In the genomic region with DNA sequence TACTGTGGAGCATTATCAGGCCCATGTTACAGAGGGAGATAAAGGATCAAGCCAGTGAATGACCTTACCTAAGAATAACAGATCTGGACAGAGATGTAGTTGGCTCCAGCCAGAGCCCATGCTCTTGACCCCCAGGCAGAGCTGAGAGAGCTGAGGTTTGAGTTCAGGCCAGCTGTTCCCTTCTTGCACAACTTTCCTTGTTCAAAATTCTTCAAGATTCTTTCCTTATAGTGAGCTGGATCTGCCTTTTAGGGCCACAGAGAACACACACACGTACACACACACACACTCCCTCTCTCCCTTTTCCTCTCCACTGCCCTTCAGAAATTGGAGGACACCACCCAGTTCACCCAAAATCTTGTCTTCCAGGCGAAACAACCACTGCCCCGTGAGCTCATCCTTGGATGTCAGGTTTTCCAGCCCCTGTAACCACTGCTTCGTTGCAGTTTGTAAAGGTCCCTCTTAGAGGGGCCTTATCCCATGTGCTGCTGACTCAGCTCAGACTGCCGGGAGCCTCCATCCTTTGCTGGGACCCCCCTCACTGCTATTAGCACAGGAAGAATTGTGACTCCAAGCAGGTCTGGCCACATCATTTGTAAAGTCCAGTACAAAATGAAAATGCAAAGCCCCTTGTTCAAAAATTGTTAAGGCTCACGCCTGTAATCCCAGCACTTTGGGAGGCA, we compare ENCODE assay signal across 13 cellular contexts. TPM values are rescaled to one million over a fixed set of nuclear protein-coding genes. Genes with fewer than 3 reads are reported as not detected.
A peak's percentile ranks its signal among the peaks of the same experiment; 100 is the strongest.
DNase-seq lines count a peak whose midpoint lies in the region; ATAC-seq and TF ChIP-seq lines count a peak whose summit lies in the region.
"Had no signal": no experiment of that assay in that cellular context is flagged by ENCODE, and none has a peak within 500 bp of the region (broad histone marks: within the 10 kb centered on the region; RNA-seq: fewer than 3 reads in every experiment).

No MANE protein-coding gene starts in this region.

- POLR2A ChIA-PET in activated CD4-positive, alpha-beta memory T cell treated with anti-CD3 and anti-CD28 coated beads for 36 hours (lab: Charles Lee), result no interaction called here
- POLR2A ChIA-PET in activated CD4-positive, alpha-beta memory T cell treated with anti-CD3 and anti-CD28 coated beads, Interleukin-2, amount 10 ng/mL, durations not matched to agents 7 days and 5 days (lab: Charles Lee), result no interaction called here

- no peak for TF ChIP-seq CTCF in nephron progenitor cell (IDR thresholded peaks at IDR 0.05)

- no peaks in the 10 kb centered on the region for H3K9me3 Mint-ChIP-seq in activated CD4-positive, alpha-beta memory T cell treated with anti-CD3 and anti-CD28 coated beads for 36 hours
- no peaks in the 10 kb centered on the region for H3K9me3 Mint-ChIP-seq in activated CD4-positive, alpha-beta memory T cell treated with anti-CD3 and anti-CD28 coated beads, Interleukin-2, amount 10 ng/mL, durations not matched to agents 7 days and 5 days
- no peaks in the 10 kb centered on the region for H3K9me3 Mint-ChIP-seq in nephron progenitor cell
- H3K9me3 Mint-ChIP-seq: activated naive CD4-positive, alpha-beta T cell treated with anti-CD3 and anti-CD28 coated beads, Interleukin-2, amount 50 U/mL, for 24 hours had no signal

- ATAC-seq in aorta (ENCODE audit: low FRiP score), result peak; percentile 55
- ATAC-seq: stimulated activated naive CD8-positive, alpha-beta T cell treated with anti-CD3 and anti-CD28 coated beads, Interleukin-15, Interleukin-2, amounts not matched to agents 100 U/mL and 50 U/mL, for 24 hours had no signal

- WGBS in esophagus, 2 donors, result 72 to 73% methylated on average over 6 of the region's 6 CpGs
- 72 to 74% methylated on average over 6 of the region's 6 CpGs for WGBS in aorta, 2 donors

- DNase-seq in activated CD4-positive, alpha-beta memory T cell treated with anti-CD3 and anti-CD28 coated beads for 36 hours, result no peak
- DNase-seq in activated CD4-positive, alpha-beta memory T cell treated with anti-CD3 and anti-CD28 coated beads, Interleukin-2, amount 10 ng/mL, durations not matched to agents 7 days and 5 days, result no peak
- DNase-seq in nephron progenitor cell (no peak), aorta (no peak), retina (no peak), NCI-H2029 treated with DMSO at 0.1 percent for 48 hours (lab: John Stamatoyannopoulos, UW) (no peak), NCI-H82 (lab: John Stamatoyannopoulos, UW) (no peak)
- DNase-seq: ACHN; NCI-H2081 treated with DMSO at 0.1 percent for 48 hours; stimulated activated naive CD8-positive, alpha-beta T cell treated with anti-CD3 and anti-CD28 coated beads, Interleukin-15, Interleukin-2, amounts not matched to agents 100 U/mL and 50 U/mL, for 24 hours had no signal

- peak overlapping the region; percentile 10 for H3K27ac Mint-ChIP-seq in activated CD4-positive, alpha-beta memory T cell treated with anti-CD3 and anti-CD28 coated beads for 36 hours
- no peak overlapping the region for H3K27ac Mint-ChIP-seq in activated CD4-positive, alpha-beta memory T cell treated with anti-CD3 and anti-CD28 coated beads, Interleukin-2, amount 10 ng/mL, durations not matched to agents 7 days and 5 days
- peak overlapping the region; percentile 98 for H3K27ac Mint-ChIP-seq in nephron progenitor cell
- H3K27ac Mint-ChIP-seq: activated naive CD4-positive, alpha-beta T cell treated with anti-CD3 and anti-CD28 coated beads, Interleukin-2, amount 50 U/mL, for 24 hours had no signal

- peaks cover 0 to 5% of the 10 kb centered on the region in 2 donors for H3K4me1 ChIP-seq in esophagus (ENCODE audit: control insufficient read depth in 2 of 2, insufficient read depth in 2 of 2, low read length in 1 of 2)
- no peaks in the 10 kb centered on the region for H3K4me1 ChIP-seq in aorta (ENCODE audit: control insufficient read depth in 1 of 2, insufficient read depth in 2 of 2, low read length in 2 of 2)

- H3K27me3 Mint-ChIP-seq in activated CD4-positive, alpha-beta memory T cell treated with anti-CD3 and anti-CD28 coated beads for 36 hours, result no peaks in the 10 kb centered on the region
- H3K27me3 Mint-ChIP-seq in activated CD4-positive, alpha-beta memory T cell treated with anti-CD3 and anti-CD28 coated beads, Interleukin-2, amount 10 ng/mL, durations not matched to agents 7 days and 5 days, result peaks cover 8% of the 10 kb centered on the region
- peaks cover 4% of the 10 kb centered on the region for H3K27me3 Mint-ChIP-seq in nephron progenitor cell (ENCODE audit: low read depth, poor library complexity)
- H3K27me3 Mint-ChIP-seq: activated naive CD4-positive, alpha-beta T cell treated with anti-CD3 and anti-CD28 coated beads, Interleukin-2, amount 50 U/mL, for 24 hours had no signal

- H3K4me3 ChIP-seq in esophagus (ENCODE audit: low read depth in 1 of 2, low read length in 2 of 2) (no peak overlapping the region), aorta (ENCODE audit: low read length in 2 of 2) (no peak overlapping the region)

- H3K36me3 ChIP-seq in esophagus (ENCODE audit: control insufficient read depth in 2 of 2, insufficient read depth in 2 of 2, low read length in 1 of 2) (no peaks in the 10 kb centered on the region), aorta (ENCODE audit: control insufficient read depth in 1 of 2, insufficient read depth in 2 of 2, low read length in 1 of 2) (no peaks in the 10 kb centered on the region)

- H3K27ac ChIP-seq in esophagus (ENCODE audit: low read depth in 2 of 2, low read length in 1 of 2), result peak overlapping the region; percentile 49 to 83
- no peak overlapping the region for H3K27ac ChIP-seq in aorta (ENCODE audit: low read depth in 1 of 2, low read length in 2 of 2)

- H3K27me3 ChIP-seq in esophagus (ENCODE audit: control insufficient read depth in 1 of 2, insufficient read depth in 2 of 2, low read length in 2 of 2) (no peaks in the 10 kb centered on the region), aorta (ENCODE audit: control insufficient read depth in 1 of 2, insufficient read depth in 2 of 2, low read length in 1 of 2) (no peaks in the 10 kb centered on the region)

- H3K4me1 Mint-ChIP-seq in activated CD4-positive, alpha-beta memory T cell treated with anti-CD3 and anti-CD28 coated beads for 36 hours (ENCODE audit: low read depth), result no peaks in the 10 kb centered on the region
- peaks cover 5% of the 10 kb centered on the region for H3K4me1 Mint-ChIP-seq in activated CD4-positive, alpha-beta memory T cell treated with anti-CD3 and anti-CD28 coated beads, Interleukin-2, amount 10 ng/mL, durations not matched to agents 7 days and 5 days
- H3K4me1 Mint-ChIP-seq in nephron progenitor cell, result peaks cover 38% of the 10 kb centered on the region
- H3K4me1 Mint-ChIP-seq: activated naive CD4-positive, alpha-beta T cell treated with anti-CD3 and anti-CD28 coated beads, Interleukin-2, amount 50 U/mL, for 24 hours had no signal

- no peaks in the 10 kb centered on the region for H3K9me3 ChIP-seq in esophagus (ENCODE audit: control insufficient read depth in 2 of 2, insufficient read depth in 1 of 2, low read depth in 1 of 2, low read length in 1 of 2)
- no peaks in the 10 kb centered on the region for H3K9me3 ChIP-seq in aorta (ENCODE audit: control insufficient read depth, low read length)

- H3K4me3 Mint-ChIP-seq in activated CD4-positive, alpha-beta memory T cell treated with anti-CD3 and anti-CD28 coated beads for 36 hours, result no peak overlapping the region
- no peak overlapping the region for H3K4me3 Mint-ChIP-seq in activated CD4-positive, alpha-beta memory T cell treated with anti-CD3 and anti-CD28 coated beads, Interleukin-2, amount 10 ng/mL, durations not matched to agents 7 days and 5 days
- peak overlapping the region; percentile 56 for H3K4me3 Mint-ChIP-seq in nephron progenitor cell
- H3K4me3 Mint-ChIP-seq: activated naive CD4-positive, alpha-beta T cell treated with anti-CD3 and anti-CD28 coated beads, Interleukin-2, amount 50 U/mL, for 24 hours had no signal

- CTCF ChIA-PET in activated CD4-positive, alpha-beta memory T cell treated with anti-CD3 and anti-CD28 coated beads for 36 hours (lab: Charles Lee), result interaction anchor here (0.8 kb wide), 1 partner anchor 37 kb away, joined by 3 read pairs; no protein-coding TSS in a partner anchor
- CTCF ChIA-PET in activated CD4-positive, alpha-beta memory T cell treated with anti-CD3 and anti-CD28 coated beads, Interleukin-2, amount 10 ng/mL, durations not matched to agents 7 days and 5 days (lab: Charles Lee), result interaction anchor here (0.9 to 1.4 kb wide), 3 partner anchors 18 to 38 kb away, joined by 3 to 4 read pairs (median 4); no protein-coding TSS in a partner anchor

- intact Hi-C loops in activated CD4-positive, alpha-beta memory T cell treated with anti-CD3 and anti-CD28 coated beads for 36 hours (cut with micrococcal nuclease), result no loop called here
- intact Hi-C loops in aorta (cut with DNase I), result no loop called here

- H3K36me3 Mint-ChIP-seq in activated CD4-positive, alpha-beta memory T cell treated with anti-CD3 and anti-CD28 coated beads for 36 hours, result no peaks in the 10 kb centered on the region
- H3K36me3 Mint-ChIP-seq in activated CD4-positive, alpha-beta memory T cell treated with anti-CD3 and anti-CD28 coated beads, Interleukin-2, amount 10 ng/mL, durations not matched to agents 7 days and 5 days (ENCODE audit: low read depth), result no peaks in the 10 kb centered on the region
- H3K36me3 Mint-ChIP-seq in nephron progenitor cell (ENCODE audit: low read depth), result no peaks in the 10 kb centered on the region
- H3K36me3 Mint-ChIP-seq: activated naive CD4-positive, alpha-beta T cell treated with anti-CD3 and anti-CD28 coated beads, Interleukin-2, amount 50 U/mL, for 24 hours had no signal

RNA-seq across cellular contexts. Expression of a gene that starts 10.5 kb away (rescaled TPM):
- total RNA-seq in activated CD4-positive, alpha-beta memory T cell treated with anti-CD3 and anti-CD28 coated beads for 36 hours, result not detected
- not detected for total RNA-seq in activated CD4-positive, alpha-beta memory T cell treated with anti-CD3 and anti-CD28 coated beads, Interleukin-2, amount 10 ng/mL, durations not matched to agents 7 days and 5 days
- 10 to 100 TPM in 1 of 2 donors, 1 to 10 TPM in 1; 6.4 to 16.3 TPM for polyA plus RNA-seq in esophagus
- total RNA-seq in aorta, result 1 to 10 TPM; 3.5 to 9.1 TPM
- polyA plus RNA-seq in aorta, result 1 to 10 TPM in 1 of 2 donors, under 1 TPM in 1; 0.13 to 2.3 TPM
- total RNA-seq: endothelial cell of umbilical vein had no signal
- polyA plus RNA-seq: endothelial cell of umbilical vein had no signal

RNA-seq across cellular contexts. Expression of a gene that starts 39.6 kb away (rescaled TPM):
- 10 to 100 TPM; 20.6 to 23.0 TPM for total RNA-seq in activated CD4-positive, alpha-beta memory T cell treated with anti-CD3 and anti-CD28 coated beads for 36 hours
- total RNA-seq in activated CD4-positive, alpha-beta memory T cell treated with anti-CD3 and anti-CD28 coated beads, Interleukin-2, amount 10 ng/mL, durations not matched to agents 7 days and 5 days, result 10 to 100 TPM; 29.0 to 30.8 TPM
- 1 to 10 TPM; 8.8 to 9.7 TPM for polyA plus RNA-seq in esophagus
- total RNA-seq in aorta, result 10 to 100 TPM; 20.4 to 24.3 TPM
- 10 to 100 TPM; 11.4 to 19.5 TPM for polyA plus RNA-seq in aorta

Comparison
In these comparisons a context has a peak if more than half of its experiments do, and no peak if none do; other contexts are left out.
1. H3K27ac ChIP-seq: peak in esophagus (2 of 2); none in aorta (0 of 2).
2. RNA of a gene that starts 10.5 kb away (total RNA-seq): 3.5 to 9.1 TPM in aorta; not detected in activated CD4-positive, alpha-beta memory T cell treated with anti-CD3 and anti-CD28 coated beads for 36 hours and not detected in activated CD4-positive, alpha-beta memory T cell treated with anti-CD3 and anti-CD28 coated beads, Interleukin-2, amount 10 ng/mL, durations not matched to agents 7 days and 5 days; every median in the first group is over 4 times any median in the second.